Comparison of ENCODE assay signal across 9 cellular contexts in the genomic region with DNA sequence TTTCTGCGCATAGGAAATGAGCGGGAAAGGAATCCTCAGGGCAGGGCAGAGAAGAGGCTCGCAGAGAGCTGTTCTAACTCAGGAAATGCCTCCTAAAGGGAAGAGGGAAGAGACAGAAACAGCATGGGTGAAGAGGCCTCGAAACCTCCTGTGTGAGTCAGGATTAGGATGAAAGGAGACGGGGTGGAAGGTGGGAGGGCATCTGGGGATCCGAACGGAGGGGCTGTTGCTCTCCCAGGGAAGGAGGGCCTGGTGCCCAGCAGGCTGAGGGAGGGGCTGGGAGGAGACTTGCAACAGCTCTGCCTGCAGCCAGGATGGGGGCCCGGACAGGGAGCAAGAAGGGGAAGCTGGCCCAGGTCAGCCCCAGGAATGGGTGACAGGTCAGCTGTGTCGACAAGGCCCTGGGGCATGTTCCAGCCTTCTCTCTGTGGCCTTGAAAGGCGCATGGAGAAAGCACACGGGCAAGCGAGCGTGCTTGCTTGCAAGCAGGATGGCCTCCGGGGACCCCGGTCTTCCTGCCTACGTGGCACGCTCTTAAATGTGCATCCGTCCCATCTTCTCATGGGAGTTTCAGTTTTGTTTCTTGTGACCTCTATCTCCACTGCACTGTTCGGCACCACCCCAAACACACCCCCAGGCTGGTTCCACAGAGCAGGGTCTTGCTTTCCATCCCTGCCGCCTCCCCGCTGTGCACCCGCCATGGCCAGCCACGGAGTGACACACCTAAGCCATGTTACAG.
A peak's percentile ranks its signal among the peaks of the same experiment; 100 is the strongest.
DNase-seq lines count a peak whose midpoint lies in the region; ATAC-seq and TF ChIP-seq lines count a peak whose summit lies in the region.
"Had no signal": no experiment of that assay in that cellular context is flagged by ENCODE, and none has a peak within 500 bp of the region (broad histone marks: within the 10 kb centered on the region; RNA-seq: fewer than 3 reads in every experiment).

No MANE protein-coding gene starts in this region.

- no peaks in the 10 kb centered on the region for H3K4me1 ChIP-seq in testis

- ATAC-seq in GM18909 (IDR thresholded peaks at IDR 0.05; ENCODE audit: poor library complexity, unreplicated experiment) (peak; percentile 97), HG02840 (IDR thresholded peaks at IDR 0.05; ENCODE audit: low FRiP score, unreplicated experiment) (peak; percentile 84)
- no peak for ATAC-seq in activated T-cell treated with anti-CD3 and anti-CD28 coated beads, Interleukin-2, amount 50 U/mL, for 72 hours (replicated peaks in 1 of 2)

- H3K27me3 Mint-ChIP-seq in osteocyte (ENCODE audit: unreplicated experiment): no peaks in the 10 kb centered on the region
- no peaks in the 10 kb centered on the region for H3K27me3 Mint-ChIP-seq in activated T-cell treated with anti-CD3 and anti-CD28 coated beads, Interleukin-2, amount 50 U/mL, for 72 hours (ENCODE audit: low read depth)
- no peaks in the 10 kb centered on the region for H3K27me3 Mint-ChIP-seq in activated CD4-positive, alpha-beta T cell treated with anti-CD3 and anti-CD28 coated beads, Interleukin-2, amount 10 ng/mL, durations not matched to agents 24 days and 14 days

- no peak overlapping the region for H3K4me3 ChIP-seq in brain microvascular endothelial cell (ENCODE audit: low read depth, low read length)
- no peak overlapping the region for H3K4me3 ChIP-seq in testis

- H3K9me3 Mint-ChIP-seq in osteocyte (ENCODE audit: unreplicated experiment): no peaks in the 10 kb centered on the region
- no peaks in the 10 kb centered on the region for H3K9me3 Mint-ChIP-seq in activated T-cell treated with anti-CD3 and anti-CD28 coated beads, Interleukin-2, amount 50 U/mL, for 72 hours
- no peaks in the 10 kb centered on the region for H3K9me3 Mint-ChIP-seq in activated CD4-positive, alpha-beta T cell treated with anti-CD3 and anti-CD28 coated beads, Interleukin-2, amount 10 ng/mL, durations not matched to agents 24 days and 14 days

- H3K27me3 ChIP-seq in brain microvascular endothelial cell (replicated peaks) (no peaks in the 10 kb centered on the region), testis (no peaks in the 10 kb centered on the region)

- DNase-seq in brain microvascular endothelial cell (no peak), osteocyte (ENCODE audit: extremely low spot score, unreplicated experiment) (no peak), T1000 (lab: John Stamatoyannopoulos, UW) (no peak), testis (no peak)
- no peak for DNase-seq in activated T-cell treated with anti-CD3 and anti-CD28 coated beads, Interleukin-2, amount 50 U/mL, for 72 hours
- DNase-seq in activated CD4-positive, alpha-beta T cell treated with anti-CD3 and anti-CD28 coated beads, Interleukin-2, amount 10 ng/mL, durations not matched to agents 24 days and 14 days: no peak

- in situ Hi-C loops in brain microvascular endothelial cell (cut with HindIII; ENCODE audit: low pct_ligation_motif_present, low sequenced_read_pairs): no loop called here

- H3K4me3 Mint-ChIP-seq in osteocyte (ENCODE audit: unreplicated experiment): no peak overlapping the region
- H3K4me3 Mint-ChIP-seq in activated T-cell treated with anti-CD3 and anti-CD28 coated beads, Interleukin-2, amount 50 U/mL, for 72 hours: no peak overlapping the region
- no peak overlapping the region for H3K4me3 Mint-ChIP-seq in activated CD4-positive, alpha-beta T cell treated with anti-CD3 and anti-CD28 coated beads, Interleukin-2, amount 10 ng/mL, durations not matched to agents 24 days and 14 days

- no peak for TF ChIP-seq POLR2A in testis (IDR thresholded peaks at IDR 0.05)

- TF ChIP-seq CTCF in brain microvascular endothelial cell (IDR thresholded peaks at IDR 0.05; ENCODE audit: low read depth, low read length, missing control alignments): no peak
- TF ChIP-seq CTCF in osteocyte (IDR thresholded peaks at IDR 0.05): no peak
- no peak for TF ChIP-seq CTCF in testis (IDR thresholded peaks at IDR 0.05)

- no peaks in the 10 kb centered on the region for H3K9me3 ChIP-seq in testis

- 77 to 85% methylated on average over 23 of the region's 23 CpGs for WGBS in testis, 2 donors

- H3K36me3 ChIP-seq in brain microvascular endothelial cell (replicated peaks) (peaks cover 38% of the 10 kb centered on the region), testis (ENCODE audit: low read depth, missing control alignments) (no peaks in the 10 kb centered on the region)

- peaks cover 49% of the 10 kb centered on the region for H3K36me3 Mint-ChIP-seq in osteocyte (ENCODE audit: unreplicated experiment)
- H3K36me3 Mint-ChIP-seq in activated T-cell treated with anti-CD3 and anti-CD28 coated beads, Interleukin-2, amount 50 U/mL, for 72 hours (ENCODE audit: insufficient read depth in 2 of 2): peaks cover 7 to 17% of the 10 kb centered on the region in 2 donors
- peaks cover 22% of the 10 kb centered on the region for H3K36me3 Mint-ChIP-seq in activated CD4-positive, alpha-beta T cell treated with anti-CD3 and anti-CD28 coated beads, Interleukin-2, amount 10 ng/mL, durations not matched to agents 24 days and 14 days (ENCODE audit: low read depth)

- peaks cover 54% of the 10 kb centered on the region for H3K4me1 Mint-ChIP-seq in osteocyte (ENCODE audit: unreplicated experiment)
- H3K4me1 Mint-ChIP-seq in activated T-cell treated with anti-CD3 and anti-CD28 coated beads, Interleukin-2, amount 50 U/mL, for 72 hours (ENCODE audit: low read depth): peaks cover 5% of the 10 kb centered on the region
- H3K4me1 Mint-ChIP-seq in activated CD4-positive, alpha-beta T cell treated with anti-CD3 and anti-CD28 coated beads, Interleukin-2, amount 10 ng/mL, durations not matched to agents 24 days and 14 days: no peaks in the 10 kb centered on the region

- H3K27ac Mint-ChIP-seq in osteocyte (ENCODE audit: unreplicated experiment): peak overlapping the region; percentile 82
- no peak overlapping the region for H3K27ac Mint-ChIP-seq in activated T-cell treated with anti-CD3 and anti-CD28 coated beads, Interleukin-2, amount 50 U/mL, for 72 hours
- H3K27ac Mint-ChIP-seq in activated CD4-positive, alpha-beta T cell treated with anti-CD3 and anti-CD28 coated beads, Interleukin-2, amount 10 ng/mL, durations not matched to agents 24 days and 14 days: no peak overlapping the region

- intact Hi-C loops in testis (cut with DNase I; ENCODE audit: low total_unique reads): no loop called here
- intact Hi-C loops in activated CD4-positive, alpha-beta T cell treated with anti-CD3 and anti-CD28 coated beads, Interleukin-2, amount 10 ng/mL, durations not matched to agents 24 days and 14 days (cut with micrococcal nuclease): no loop called here

- peak overlapping the region; percentile 26 for H3K27ac ChIP-seq in brain microvascular endothelial cell
- H3K27ac ChIP-seq in testis: no peak overlapping the region
- H3K27ac ChIP-seq: HL-60 had no signal

Comparison
In these comparisons a context has a peak if more than half of its experiments do, and no peak if none do; other contexts are left out.
1. ATAC-seq: peak in GM18909 (single experiment) and HG02840 (single experiment); none in activated T-cell treated with anti-CD3 and anti-CD28 coated beads, Interleukin-2, amount 50 U/mL, for 72 hours (0 of 2).